8 cellular contexts compared by ENCODE assay signal in genomic region chr12:48296586-48297396, GRCh38. TPM values are rescaled to one million over a fixed set of nuclear protein-coding genes. Genes with fewer than 3 reads are reported as not detected.
DNase-seq lines count a peak whose midpoint lies in the region; ATAC-seq and TF ChIP-seq lines count a peak whose summit lies in the region.

No MANE protein-coding gene starts in this region.

- peak; percentile 21 for DNase-seq in GM10266 (ENCODE audit: extremely low spot score)
- peak; percentile 75 for DNase-seq in M059J (ENCODE audit: low read depth)
- peak; percentile 45 for DNase-seq in activated T-cell treated with anti-CD3 and anti-CD28 coated beads for 48 hours (ENCODE audit: low read depth)
- DNase-seq in erythroblast (lab: John Stamatoyannopoulos, UW), result peak; percentile 64 to 69
- DNase-seq in stimulated activated CD4-positive, alpha-beta T cell treated with anti-CD3 and anti-CD28 coated beads, TNF-alpha, amount 100 ng/mL, for 48 hours (ENCODE audit: low read depth in 3 of 3), result peak; percentile 18 to 34 (median 20)
- no peak for DNase-seq in NCI-H2029 (lab: John Stamatoyannopoulos, UW)

- H3K27ac ChIP-seq in mesodermal cell (ENCODE audit: low read depth, low read length, severe bottlenecking), result no peak overlapping the region

- TF ChIP-seq POLR2A in erythroblast (IDR thresholded peaks at IDR 0.05; ENCODE audit: low read length), result no peak

- no peaks in the 10 kb centered on the region for H3K36me3 ChIP-seq in mesodermal cell (ENCODE audit: control insufficient read depth, insufficient read depth, low read length)

- no peak for TF ChIP-seq CTCF in GM10266 (IDR thresholded peaks at IDR 0.05; ENCODE audit: control insufficient read depth, insufficient read depth, low read depth, missing control alignments)

- H3K9me3 ChIP-seq in mesodermal cell (ENCODE audit: control insufficient read depth, low read length), result no peaks in the 10 kb centered on the region

- no peaks in the 10 kb centered on the region for H3K4me1 ChIP-seq in mesodermal cell (ENCODE audit: control insufficient read depth, insufficient read depth, low read length, poor library complexity, severe bottlenecking)

- no peak for ATAC-seq in GM18867 (IDR thresholded peaks at IDR 0.05; ENCODE audit: unreplicated experiment)

- WGBS in mesodermal cell (ENCODE audit: insufficient coverage in 2 of 2), 2 experiments, result 28 to 41% methylated on average over 24 to 27 of the region's 32 CpGs

- H3K4me3 ChIP-seq in mesodermal cell (ENCODE audit: extremely low read depth, insufficient read depth, low read length, poor library complexity, severe bottlenecking), result peak overlapping the region; percentile 31

RNA-seq across cellular contexts. Expression of gene ZNF641, which starts 53.9 kb away (rescaled TPM):
- 3.9 and 7.8 TPM in 2 replicates for total RNA-seq in M059J (2014; rRNA removed; shearing (Covaris generic))
- polyA plus RNA-seq in mesodermal cell (2013, experiment 1 of 2), result 12.1 TPM
- 22.1 TPM for polyA plus RNA-seq in mesodermal cell (2013, experiment 2 of 2)
